In genomic region chr6:79544299-79544927, GRCh38 we compare ENCODE assay signal across 8 cellular contexts. TPM values are rescaled to one million over a fixed set of nuclear protein-coding genes. Genes with fewer than 3 reads are reported as not detected.
DNase-seq lines count a peak whose midpoint lies in the region; ATAC-seq and TF ChIP-seq lines count a peak whose summit lies in the region.

No MANE protein-coding gene starts in this region.

- H3K9me3 Mint-ChIP-seq in chondrocyte (ENCODE audit: low read depth) (no peaks in the 10 kb centered on the region), neural progenitor cell (peaks cover 2% of the 10 kb centered on the region)
- H3K9me3 Mint-ChIP-seq in naive thymus-derived CD4-positive, alpha-beta T cell = no peaks in the 10 kb centered on the region

- H3K4me1 ChIP-seq in neural progenitor cell = peaks cover 20% of the 10 kb centered on the region
- H3K4me1 ChIP-seq in naive thymus-derived CD4-positive, alpha-beta T cell (ENCODE audit: control insufficient read depth in 2 of 2, insufficient read depth in 2 of 2, low read length in 2 of 2) = no peaks in the 10 kb centered on the region

- H3K36me3 Mint-ChIP-seq in chondrocyte (ENCODE audit: low read depth) = peaks cover 4% of the 10 kb centered on the region
- peaks cover 31% of the 10 kb centered on the region for H3K36me3 Mint-ChIP-seq in neural progenitor cell
- H3K36me3 Mint-ChIP-seq in naive thymus-derived CD4-positive, alpha-beta T cell = peaks cover 0 to 16% (median 4%) of the 10 kb centered on the region in 5 donors

- H3K36me3 ChIP-seq in neural progenitor cell = no peaks in the 10 kb centered on the region
- H3K36me3 ChIP-seq in naive thymus-derived CD4-positive, alpha-beta T cell (ENCODE audit: control insufficient read depth in 2 of 3, insufficient read depth in 3 of 3, low read length in 3 of 3) = no peaks in the 10 kb centered on the region

- H3K4me1 Mint-ChIP-seq in chondrocyte (ENCODE audit: low read depth) (peaks cover 19% of the 10 kb centered on the region), neural progenitor cell (peaks cover 45% of the 10 kb centered on the region)
- peaks cover 0 to 18% (median 2%) of the 10 kb centered on the region in 7 donors for H3K4me1 Mint-ChIP-seq in naive thymus-derived CD4-positive, alpha-beta T cell

- H3K4me3 Mint-ChIP-seq in chondrocyte (ENCODE audit: unreplicated experiment) (peak overlapping the region; percentile 41), neural progenitor cell (no peak overlapping the region)
- no peak overlapping the region for H3K4me3 Mint-ChIP-seq in naive thymus-derived CD4-positive, alpha-beta T cell

- intact Hi-C loops in naive thymus-derived CD4-positive, alpha-beta T cell (cut with micrococcal nuclease) = no loop called here

- CTCF ChIA-PET in naive thymus-derived CD4-positive, alpha-beta T cell (lab: Charles Lee) = interaction anchor here (0.7 kb wide), 1 partner anchor 233 kb away, joined by 3 read pairs; no protein-coding TSS in a partner anchor

- TF ChIP-seq CTCF in chondrocyte (IDR thresholded peaks at IDR 0.05) = no peak
- TF ChIP-seq CTCF in neural progenitor cell (IDR thresholded peaks at IDR 0.05) = no peak

- no peaks in the 10 kb centered on the region for H3K79me2 ChIP-seq in neural progenitor cell (ENCODE audit: low read depth)

- peaks cover 5% of the 10 kb centered on the region for H3F3A ChIP-seq in neural progenitor cell (ENCODE audit: low read depth)

- no peaks in the 10 kb centered on the region for H3K9me3 ChIP-seq in neural progenitor cell (ENCODE audit: low read depth)
- H3K9me3 ChIP-seq in naive thymus-derived CD4-positive, alpha-beta T cell (ENCODE audit: control insufficient read depth in 2 of 3, low read length in 3 of 3) = no peaks in the 10 kb centered on the region

- peak overlapping the region; percentile 73 for H3K27ac Mint-ChIP-seq in chondrocyte (ENCODE audit: unreplicated experiment)
- peak overlapping the region; percentile 65 for H3K27ac Mint-ChIP-seq in neural progenitor cell
- peak overlapping the region in 1 of 9 donors; percentile 42 for H3K27ac Mint-ChIP-seq in naive thymus-derived CD4-positive, alpha-beta T cell

- H3K4me2 ChIP-seq in neural progenitor cell = peak overlapping the region; percentile 55

- H2AFZ ChIP-seq in neural progenitor cell (replicated peaks) = no peak overlapping the region

- H3K27me3 Mint-ChIP-seq in chondrocyte (ENCODE audit: low read depth) (no peaks in the 10 kb centered on the region), neural progenitor cell (ENCODE audit: insufficient read depth, low read depth) (no peaks in the 10 kb centered on the region)
- H3K27me3 Mint-ChIP-seq in naive thymus-derived CD4-positive, alpha-beta T cell = peaks cover 0 to 3% (median 0%) of the 10 kb centered on the region in 5 donors

- in situ Hi-C loops in G401 (cut with HindIII; ENCODE audit: low sequenced_read_pairs) = no loop called here

- H3K9ac ChIP-seq in neural progenitor cell = no peak overlapping the region

- POLR2A ChIA-PET in naive thymus-derived CD4-positive, alpha-beta T cell (lab: Charles Lee) = interaction anchor here (0.8 kb wide), 1 partner anchor 10 kb away, joined by 3 read pairs; no protein-coding TSS in a partner anchor

- peak overlapping the region; percentile 11 for H3K4me3 ChIP-seq in neural progenitor cell
- H3K4me3 ChIP-seq in naive thymus-derived CD4-positive, alpha-beta T cell (ENCODE audit: low read length) = no peak overlapping the region

- ATAC-seq in GM21526 (IDR thresholded peaks at IDR 0.05; ENCODE audit: low FRiP score, unreplicated experiment) = peak; percentile 56
- no peak for ATAC-seq in naive thymus-derived CD4-positive, alpha-beta T cell

- no peaks in the 10 kb centered on the region for H3K27me3 ChIP-seq in neural progenitor cell
- H3K27me3 ChIP-seq in naive thymus-derived CD4-positive, alpha-beta T cell (ENCODE audit: control insufficient read depth in 2 of 2, insufficient read depth in 2 of 2, low read length in 2 of 2) = no peaks in the 10 kb centered on the region

- H4K20me1 ChIP-seq in neural progenitor cell (ENCODE audit: low read depth) = peaks cover 6% of the 10 kb centered on the region

- no peak overlapping the region for H3K27ac ChIP-seq in neural progenitor cell
- no peak overlapping the region for H3K27ac ChIP-seq in naive thymus-derived CD4-positive, alpha-beta T cell (ENCODE audit: low read depth, low read length)

- DNase-seq in G401 (ENCODE audit: low spot score) = peak; percentile 82
- DNase-seq in HK-2 (ENCODE audit: unreplicated experiment) = peak; percentile 18
- DNase-seq in chondrocyte (ENCODE audit: low spot score) = no peak
- no peak for DNase-seq in neural progenitor cell (ENCODE audit: low spot score)
- no peak for DNase-seq in stimulated activated naive CD4-positive, alpha-beta T cell treated with Interleukin-2 at 50 U/mL for 16 hours (lab: John Stamatoyannopoulos, UW)
- DNase-seq in SW480 (ENCODE audit: low spot score) = no peak
- DNase-seq in naive thymus-derived CD4-positive, alpha-beta T cell = no peak

RNA-seq across cellular contexts. Expression of gene LCA5, which starts 7.2 kb away (rescaled TPM):
- 18.8 and 24.2 TPM in 2 replicates for total RNA-seq in G401 (2014; rRNA removed; shearing (Covaris generic))
- 3.0 to 4.4 TPM (median 3.8 TPM) in 3 replicates for total RNA-seq in chondrocyte
- 10.7 and 13.2 TPM in 2 replicates for total RNA-seq in neural progenitor cell (ENCODE audit: low replicate concordance)
- total RNA-seq in naive thymus-derived CD4-positive, alpha-beta T cell = under 1 TPM; 0.10 to 0.65 (median 0.24) TPM
- under 1 TPM; 0.30 to 0.53 TPM for polyA plus RNA-seq in naive thymus-derived CD4-positive, alpha-beta T cell

Comparison
In these comparisons a context has a peak if more than half of its experiments do, and no peak if none do; other contexts are left out.
1. DNase-seq: peak in G401 (single experiment) and HK-2 (single experiment); none in chondrocyte (single experiment), neural progenitor cell (single experiment), stimulated activated naive CD4-positive, alpha-beta T cell treated with Interleukin-2 at 50 U/mL for 16 hours (single experiment), SW480 (single experiment) and naive thymus-derived CD4-positive, alpha-beta T cell (0 of 9).